Comparison of ENCODE assay signal across 1 cellular context in genomic region chr5:132228241-132229035, GRCh38.
A peak's percentile ranks its signal among the peaks of the same experiment; 100 is the strongest.
TF ChIP-seq lines count a peak whose summit lies in the region.

No MANE protein-coding gene starts in this region.

TF ChIP-seq in K562, 482 proteins besides CTCF, POLR2A, EP300 and RAD21:
- no peak for TF ChIP-seq POLR2G (IDR thresholded peaks at IDR 0.05; ENCODE audit: low read depth, low read length)
- no peak for TF ChIP-seq ZNF592 (IDR thresholded peaks at IDR 0.05)
- no peak for TF ChIP-seq TRIM24 (IDR thresholded peaks at IDR 0.05)
- peak; percentile 39 for TF ChIP-seq KDM5B (IDR thresholded peaks at IDR 0.05; ENCODE audit: insufficient replicate concordance, low read depth, low read length)
- TF ChIP-seq SMARCC2 (IDR thresholded peaks at IDR 0.05; ENCODE audit: low read depth), result 0 out of 2 replicates have a peak, but pooled peaks have one; percentile 50
- no peak for TF ChIP-seq FOXK1 (CRISPR knock-in tag; IDR thresholded peaks at IDR 0.05; ENCODE audit: borderline replicate concordance)
- peak; percentile 76 for TF ChIP-seq ZFX (CRISPR knock-in tag; IDR thresholded peaks at IDR 0.05)
- TF ChIP-seq ZC3H4 (CRISPR knock-in tag; IDR thresholded peaks at IDR 0.05; ENCODE audit: borderline replicate concordance), result peak; percentile 14; the same call in 1 of the 2 replicates
- peak; percentile 66; the same call in 1 of the 2 replicates for TF ChIP-seq ZBTB33 (CRISPR knock-in tag; IDR thresholded peaks at IDR 0.05)
